In genomic region chr3:148588291-148588690, GRCh38 we compare ENCODE assay signal across 21 cellular contexts.
"Had no signal": no experiment of that assay in that cellular context is flagged by ENCODE, and none has a peak within 500 bp of the region (broad histone marks: within the 10 kb centered on the region; RNA-seq: fewer than 3 reads in every experiment).

No MANE protein-coding gene starts in this region.

- H3K27ac ChIP-seq: HL-60, KMS-11, SJSA1, SK-N-MC had no signal

- ATAC-seq: K562 had no signal

- H3K4me2 ChIP-seq: KMS-11 had no signal

- H3K36me3 ChIP-seq: SJSA1 had no signal

- H3K9ac ChIP-seq: KMS-11 had no signal

- H3K9me3 ChIP-seq: SJSA1 had no signal

- H3K27me3 ChIP-seq: SJSA1 had no signal

- DNase-seq: Kasumi-1, MM.1S, NCI-H1092 treated with DMSO at 0.1 percent for 48 hours, NCI-H1436, NCI-H187, NCI-H2029, NCI-H2081 treated with DMSO at 0.1 percent for 48 hours, NCI-H2171, NCI-H345, NCI-H446 treated with DMSO at 0.1 percent for 48 hours, NCI-H510A treated with DMSO at 0.1 percent for 48 hours, NCI-H526, NCI-H82, Right ventricle myocardium superior, RPMI8226, SIG-M5 had no signal

- H3K4me3 ChIP-seq: K562, SJSA1, SK-N-MC had no signal

- H3K4me1 ChIP-seq: SJSA1 had no signal
